Comparison of ENCODE assay signal across 1 cellular context in the genomic region with DNA sequence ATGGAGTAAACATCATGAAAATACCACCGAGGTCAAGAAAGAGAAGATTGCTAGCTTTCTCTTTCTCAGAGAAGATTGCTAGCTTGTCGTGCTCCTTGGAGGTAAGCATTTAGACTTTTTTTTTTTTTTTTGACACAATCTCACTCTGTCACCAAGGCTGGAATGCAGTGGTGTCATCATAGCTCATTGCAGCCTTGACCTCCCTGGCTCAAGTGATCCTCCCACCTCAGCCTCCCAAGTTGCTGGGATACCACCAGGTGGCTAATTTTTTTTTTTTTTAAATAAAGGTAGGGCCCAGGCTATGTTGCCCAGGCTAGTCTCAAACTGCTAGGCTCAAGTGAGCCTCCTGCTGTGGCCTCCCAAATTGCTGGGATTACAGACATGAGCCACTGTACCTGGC.
TF ChIP-seq lines count a peak whose summit lies in the region.

No MANE protein-coding gene starts in this region.

TF ChIP-seq in HepG2, 621 proteins besides CTCF, POLR2A, EP300 and RAD21:
- TF ChIP-seq, protein P1, sequence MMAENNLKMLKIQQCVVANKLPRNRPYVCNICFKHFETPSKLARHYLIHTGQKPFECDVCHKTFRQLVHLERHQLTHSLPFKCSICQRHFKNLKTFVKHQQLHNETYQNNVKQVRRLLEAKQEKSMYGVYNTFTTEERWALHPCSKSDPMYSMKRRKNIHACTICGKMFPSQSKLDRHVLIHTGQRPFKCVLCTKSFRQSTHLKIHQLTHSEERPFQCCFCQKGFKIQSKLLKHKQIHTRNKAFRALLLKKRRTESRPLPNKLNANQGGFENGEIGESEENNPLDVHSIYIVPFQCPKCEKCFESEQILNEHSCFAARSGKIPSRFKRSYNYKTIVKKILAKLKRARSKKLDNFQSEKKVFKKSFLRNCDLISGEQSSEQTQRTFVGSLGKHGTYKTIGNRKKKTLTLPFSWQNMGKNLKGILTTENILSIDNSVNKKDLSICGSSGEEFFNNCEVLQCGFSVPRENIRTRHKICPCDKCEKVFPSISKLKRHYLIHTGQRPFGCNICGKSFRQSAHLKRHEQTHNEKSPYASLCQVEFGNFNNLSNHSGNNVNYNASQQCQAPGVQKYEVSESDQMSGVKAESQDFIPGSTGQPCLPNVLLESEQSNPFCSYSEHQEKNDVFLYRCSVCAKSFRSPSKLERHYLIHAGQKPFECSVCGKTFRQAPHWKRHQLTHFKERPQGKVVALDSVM (CRISPR knock-in tag; IDR thresholded peaks at IDR 0.05), result peak; percentile 91
- TF ChIP-seq, protein P2, sequence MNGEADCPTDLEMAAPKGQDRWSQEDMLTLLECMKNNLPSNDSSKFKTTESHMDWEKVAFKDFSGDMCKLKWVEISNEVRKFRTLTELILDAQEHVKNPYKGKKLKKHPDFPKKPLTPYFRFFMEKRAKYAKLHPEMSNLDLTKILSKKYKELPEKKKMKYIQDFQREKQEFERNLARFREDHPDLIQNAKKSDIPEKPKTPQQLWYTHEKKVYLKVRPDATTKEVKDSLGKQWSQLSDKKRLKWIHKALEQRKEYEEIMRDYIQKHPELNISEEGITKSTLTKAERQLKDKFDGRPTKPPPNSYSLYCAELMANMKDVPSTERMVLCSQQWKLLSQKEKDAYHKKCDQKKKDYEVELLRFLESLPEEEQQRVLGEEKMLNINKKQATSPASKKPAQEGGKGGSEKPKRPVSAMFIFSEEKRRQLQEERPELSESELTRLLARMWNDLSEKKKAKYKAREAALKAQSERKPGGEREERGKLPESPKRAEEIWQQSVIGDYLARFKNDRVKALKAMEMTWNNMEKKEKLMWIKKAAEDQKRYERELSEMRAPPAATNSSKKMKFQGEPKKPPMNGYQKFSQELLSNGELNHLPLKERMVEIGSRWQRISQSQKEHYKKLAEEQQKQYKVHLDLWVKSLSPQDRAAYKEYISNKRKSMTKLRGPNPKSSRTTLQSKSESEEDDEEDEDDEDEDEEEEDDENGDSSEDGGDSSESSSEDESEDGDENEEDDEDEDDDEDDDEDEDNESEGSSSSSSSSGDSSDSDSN (CRISPR knock-in tag; IDR thresholded peaks at IDR 0.05), result no peak
- TF ChIP-seq, protein P3, sequence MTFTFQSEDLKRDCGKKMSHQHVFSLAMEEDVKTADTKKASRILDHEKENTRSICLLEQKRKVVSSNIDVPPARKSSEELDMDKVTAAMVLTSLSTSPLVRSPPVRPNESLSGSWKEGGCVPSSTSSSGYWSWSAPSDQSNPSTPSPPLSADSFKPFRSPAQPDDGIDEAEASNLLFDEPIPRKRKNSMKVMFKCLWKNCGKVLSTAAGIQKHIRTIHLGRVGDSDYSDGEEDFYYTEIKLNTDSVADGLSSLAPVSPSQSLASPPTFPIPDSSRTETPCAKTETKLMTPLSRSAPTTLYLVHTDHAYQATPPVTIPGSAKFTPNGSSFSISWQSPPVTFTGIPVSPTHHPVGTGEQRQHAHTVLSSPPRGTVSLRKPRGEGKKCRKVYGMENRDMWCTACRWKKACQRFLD (CRISPR knock-in tag; IDR thresholded peaks at IDR 0.05; ENCODE audit: borderline replicate concordance), result no peak
- TF ChIP-seq SP2 (CRISPR knock-in tag; IDR thresholded peaks at IDR 0.05), result no peak
- TF ChIP-seq, protein P4, sequence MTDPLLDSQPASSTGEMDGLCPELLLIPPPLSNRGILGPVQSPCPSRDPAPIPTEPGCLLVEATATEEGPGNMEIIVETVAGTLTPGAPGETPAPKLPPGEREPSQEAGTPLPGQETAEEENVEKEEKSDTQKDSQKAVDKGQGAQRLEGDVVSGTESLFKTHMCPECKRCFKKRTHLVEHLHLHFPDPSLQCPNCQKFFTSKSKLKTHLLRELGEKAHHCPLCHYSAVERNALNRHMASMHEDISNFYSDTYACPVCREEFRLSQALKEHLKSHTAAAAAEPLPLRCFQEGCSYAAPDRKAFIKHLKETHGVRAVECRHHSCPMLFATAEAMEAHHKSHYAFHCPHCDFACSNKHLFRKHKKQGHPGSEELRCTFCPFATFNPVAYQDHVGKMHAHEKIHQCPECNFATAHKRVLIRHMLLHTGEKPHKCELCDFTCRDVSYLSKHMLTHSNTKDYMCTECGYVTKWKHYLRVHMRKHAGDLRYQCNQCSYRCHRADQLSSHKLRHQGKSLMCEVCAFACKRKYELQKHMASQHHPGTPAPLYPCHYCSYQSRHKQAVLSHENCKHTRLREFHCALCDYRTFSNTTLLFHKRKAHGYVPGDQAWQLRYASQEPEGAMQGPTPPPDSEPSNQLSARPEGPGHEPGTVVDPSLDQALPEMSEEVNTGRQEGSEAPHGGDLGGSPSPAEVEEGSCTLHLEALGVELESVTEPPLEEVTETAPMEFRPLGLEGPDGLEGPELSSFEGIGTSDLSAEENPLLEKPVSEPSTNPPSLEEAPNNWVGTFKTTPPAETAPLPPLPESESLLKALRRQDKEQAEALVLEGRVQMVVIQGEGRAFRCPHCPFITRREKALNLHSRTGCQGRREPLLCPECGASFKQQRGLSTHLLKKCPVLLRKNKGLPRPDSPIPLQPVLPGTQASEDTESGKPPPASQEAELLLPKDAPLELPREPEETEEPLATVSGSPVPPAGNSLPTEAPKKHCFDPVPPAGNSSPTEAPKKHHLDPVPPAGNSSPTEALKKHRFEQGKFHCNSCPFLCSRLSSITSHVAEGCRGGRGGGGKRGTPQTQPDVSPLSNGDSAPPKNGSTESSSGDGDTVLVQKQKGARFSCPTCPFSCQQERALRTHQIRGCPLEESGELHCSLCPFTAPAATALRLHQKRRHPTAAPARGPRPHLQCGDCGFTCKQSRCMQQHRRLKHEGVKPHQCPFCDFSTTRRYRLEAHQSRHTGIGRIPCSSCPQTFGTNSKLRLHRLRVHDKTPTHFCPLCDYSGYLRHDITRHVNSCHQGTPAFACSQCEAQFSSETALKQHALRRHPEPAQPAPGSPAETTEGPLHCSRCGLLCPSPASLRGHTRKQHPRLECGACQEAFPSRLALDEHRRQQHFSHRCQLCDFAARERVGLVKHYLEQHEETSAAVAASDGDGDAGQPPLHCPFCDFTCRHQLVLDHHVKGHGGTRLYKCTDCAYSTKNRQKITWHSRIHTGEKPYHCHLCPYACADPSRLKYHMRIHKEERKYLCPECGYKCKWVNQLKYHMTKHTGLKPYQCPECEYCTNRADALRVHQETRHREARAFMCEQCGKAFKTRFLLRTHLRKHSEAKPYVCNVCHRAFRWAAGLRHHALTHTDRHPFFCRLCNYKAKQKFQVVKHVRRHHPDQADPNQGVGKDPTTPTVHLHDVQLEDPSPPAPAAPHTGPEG (CRISPR knock-in tag; IDR thresholded peaks at IDR 0.05), result no peak
- TF ChIP-seq NBN (conservative IDR thresholded peaks at IDR 0.05), result no peak
- TF ChIP-seq RARG (CRISPR knock-in tag; IDR thresholded peaks at IDR 0.05; ENCODE audit: low read depth), result no peak
- TF ChIP-seq TEAD3 (CRISPR knock-in tag; optimal IDR thresholded peaks at IDR 0.05; ENCODE audit: borderline replicate concordance), result peak; percentile 33
- TF ChIP-seq TCF7L2 (IDR thresholded peaks at IDR 0.05; ENCODE audit: low read depth, low read length), result no peak
